9 cellular contexts compared by ENCODE assay signal in the genomic region with DNA sequence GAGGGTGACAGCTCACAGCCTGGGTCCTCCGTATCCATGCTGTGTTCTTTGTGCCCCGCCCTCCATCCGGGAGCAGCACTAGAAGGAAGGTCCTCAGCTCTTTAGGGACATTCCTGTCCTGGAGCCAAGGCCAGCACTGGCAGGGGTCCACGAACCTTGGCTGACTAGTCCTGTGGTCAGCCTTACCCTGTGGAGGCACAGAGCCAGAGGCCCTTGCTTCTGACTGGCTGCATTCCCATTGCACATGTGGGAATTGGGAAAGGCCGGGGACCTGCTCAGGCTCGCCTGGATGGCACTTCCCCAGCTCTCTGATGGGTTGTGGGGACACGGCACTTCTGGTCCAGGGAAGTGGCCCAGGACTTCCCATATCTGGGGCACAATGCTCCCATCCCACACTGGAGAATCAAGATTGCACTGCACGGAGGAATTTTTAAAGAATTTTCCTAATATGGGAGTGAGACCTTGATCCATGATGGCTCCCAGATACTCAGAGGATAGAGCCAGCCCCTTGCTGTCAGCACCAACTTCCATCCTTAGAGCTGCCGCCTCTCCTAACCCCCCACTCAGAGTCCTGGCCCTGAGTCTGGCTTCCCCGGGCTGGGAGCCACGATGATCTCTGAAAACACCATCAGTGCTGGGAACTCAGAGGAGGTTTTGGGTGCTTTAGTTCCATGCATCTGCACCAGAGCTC. TPM values are rescaled to one million over a fixed set of nuclear protein-coding genes. Genes with fewer than 3 reads are reported as not detected.
DNase-seq lines count a peak whose midpoint lies in the region; TF ChIP-seq lines count a peak whose summit lies in the region.
"Had no signal": no experiment of that assay in that cellular context is flagged by ENCODE, and none has a peak within 500 bp of the region (broad histone marks: within the 10 kb centered on the region; RNA-seq: fewer than 3 reads in every experiment).

No MANE protein-coding gene starts in this region.

- H3K4me1 ChIP-seq in spleen (peaks cover 34 to 70% (median 54%) of the 10 kb centered on the region in 6 donors), Karpas-422 (ENCODE audit: low read length) (peaks cover 3% of the 10 kb centered on the region; the same call in 1 of the 2 replicates)

- intact Hi-C loops in spleen (cut with DNase I; ENCODE audit: low total_unique reads) = no loop called here

- H3K9me3 ChIP-seq in spleen = no peaks in the 10 kb centered on the region
- H3K9me3 ChIP-seq in Karpas-422 (ENCODE audit: low read length) = no peaks in the 10 kb centered on the region

- peak overlapping the region in 7 of 8 donors; percentile 36 to 92 (median 83) for H3K27ac ChIP-seq in spleen
- H3K27ac ChIP-seq in Karpas-422 (ENCODE audit: low read length) = no peak overlapping the region

- no peak overlapping the region for H2AFZ ChIP-seq in Karpas-422 (ENCODE audit: low read length)

- TF ChIP-seq CTCF in spleen (IDR thresholded peaks at IDR 0.05 in 8 of 11, conservative IDR thresholded peaks at IDR 0.05 in 3 of 11) = no peak

- H3K9ac ChIP-seq in Karpas-422 (ENCODE audit: low read length) = no peak overlapping the region

- no peaks in the 10 kb centered on the region for H4K20me1 ChIP-seq in Karpas-422 (ENCODE audit: insufficient read depth, low read depth, low read length)

- H3K4me3 ChIP-seq in spleen = no peak overlapping the region
- no peak overlapping the region for H3K4me3 ChIP-seq in Karpas-422 (ENCODE audit: low read length)

- H3K9me2 ChIP-seq in Karpas-422 (replicated peaks; ENCODE audit: insufficient read depth, low read length) = no peaks in the 10 kb centered on the region

- peak; percentile 91 for DNase-seq in HCEC 1CT
- peak; percentile 97 for DNase-seq in astrocyte of the hippocampus (ENCODE audit: low read depth, low spot score)
- peak; percentile 67 for DNase-seq in kidney tubule cell (ENCODE audit: low spot score)
- peak; percentile 89 for DNase-seq in spleen
- no peak for DNase-seq in stimulated activated CD4-positive, alpha-beta T cell treated with anti-CD3 and anti-CD28 coated beads, Interleukin-4, amount 100 ng/mL, for 24 hours
- DNase-seq in Karpas-422 = no peak
- DNase-seq in SW 1271 (lab: John Stamatoyannopoulos, UW) = no peak
- DNase-seq in NAMALWA (ENCODE audit: low spot score) = no peak
- DNase-seq: NCI-H510A treated with DMSO at 0.1 percent for 48 hours had no signal

- no peak for TF ChIP-seq POLR2A in spleen (IDR thresholded peaks at IDR 0.05)

- no peaks in the 10 kb centered on the region for H3K36me3 ChIP-seq in spleen
- no peaks in the 10 kb centered on the region for H3K36me3 ChIP-seq in Karpas-422 (ENCODE audit: insufficient read depth, low read length)

- H3K4me2 ChIP-seq in Karpas-422 (ENCODE audit: low read depth, low read length, poor library complexity, severe bottlenecking) = no peak overlapping the region

- no peaks in the 10 kb centered on the region for H3K79me2 ChIP-seq in Karpas-422 (ENCODE audit: low read length)

- no peaks in the 10 kb centered on the region for H3K27me3 ChIP-seq in spleen (replicated peaks in 1 of 7)
- H3K27me3 ChIP-seq in Karpas-422 (ENCODE audit: low read length) = no peaks in the 10 kb centered on the region

- 56 to 68% (median 64%) methylated on average over 7 to 11 of the region's 11 CpGs for WGBS in spleen, 5 donors

RNA-seq across cellular contexts. Expression of a gene that starts 24.7 kb away (rescaled TPM):
- total RNA-seq in spleen = 100 to 1,000 TPM in 6 of 7 donors, 10 to 100 TPM in 1; 94.3 to 309 (median 233) TPM
- 10 to 100 TPM; 32.6 to 69.0 (median 61.0) TPM for polyA plus RNA-seq in spleen
- not detected in 2 replicates for total RNA-seq in Karpas-422 (2014; rRNA removed; shearing (Covaris generic); ENCODE audit: low replicate concordance)

Comparison
In these comparisons a context has a peak if more than half of its experiments do, and no peak if none do; other contexts are left out.
1. DNase-seq: peak in HCEC 1CT (single experiment), astrocyte of the hippocampus (single experiment), kidney tubule cell (single experiment) and spleen (single experiment); none in stimulated activated CD4-positive, alpha-beta T cell treated with anti-CD3 and anti-CD28 coated beads, Interleukin-4, amount 100 ng/mL, for 24 hours (single experiment), Karpas-422 (single experiment), SW 1271 (0 of 2) and NAMALWA (single experiment).
2. RNA of a gene that starts 24.7 kb away (total RNA-seq): 94.3 to 309 TPM in spleen; not detected in Karpas-422; every median in the first group is over 10 times any median in the second.